8 cellular contexts compared by ENCODE assay signal in genomic region chr22:38953577-38954413, GRCh38. TPM values are rescaled to one million over a fixed set of nuclear protein-coding genes. Genes with fewer than 3 reads are reported as not detected.
DNase-seq lines count a peak whose midpoint lies in the region; ATAC-seq and TF ChIP-seq lines count a peak whose summit lies in the region.

No MANE protein-coding gene starts in this region.

- BruUV-seq in PC-3 (replicated peaks; lab: Mats Ljungman, UMichigan) (no TSS peak), MCF 10A (replicated peaks; lab: Mats Ljungman, UMichigan) (no TSS peak)

- H3K4me3 ChIP-seq in PC-3 (ENCODE audit: low read length), result no peak overlapping the region

- peaks cover 18% of the 10 kb centered on the region for H3K4me1 Mint-ChIP-seq in MCF 10A (ENCODE audit: insufficient read depth, unreplicated experiment)

- H3K27ac Mint-ChIP-seq in MCF 10A (ENCODE audit: low read depth, unreplicated experiment), result peak overlapping the region; percentile 36

- H3K27me3 ChIP-seq in PC-3 (ENCODE audit: low read length), result no peaks in the 10 kb centered on the region

- CTCF ChIA-PET in GM10248 (lab: Yijun Ruan, JAX), result interaction anchor here (0.7 to 2.3 kb wide), 4 partner anchors 9 to 82 kb away, joined by 3 to 8 read pairs (median 6); partner anchors contain the start of gene CBX6
- CTCF ChIA-PET in PC-3 (lab: Charles Lee), result no interaction called here
- CTCF ChIA-PET in MCF 10A (lab: Yijun Ruan, JAX), result interaction anchor here (0.6 to 0.9 kb wide), 2 partner anchors 12 to 187 kb away, joined by 3 to 4 read pairs; no protein-coding TSS in a partner anchor

- no peaks in the 10 kb centered on the region for H3K79me2 ChIP-seq in PC-3 (ENCODE audit: low read length)

- no peaks in the 10 kb centered on the region for H3K36me3 Mint-ChIP-seq in MCF 10A (ENCODE audit: insufficient read depth, unreplicated experiment)

- H3K9me3 ChIP-seq in PC-3 (ENCODE audit: low read length), result no peaks in the 10 kb centered on the region

- intact Hi-C loops in PC-3 (cut with micrococcal nuclease) (no loop called here), MCF 10A (cut with micrococcal nuclease) (no loop called here)

- no peak overlapping the region for H3K4me3 Mint-ChIP-seq in MCF 10A (ENCODE audit: unreplicated experiment)

- in situ Hi-C loops in ACHN (cut with HindIII; ENCODE audit: low pct_ligation_motif_present, low pct_unique_long_range_greater_than_20kb, low sequenced_read_pairs), result no loop called here

- H3K4me1 ChIP-seq in PC-3 (ENCODE audit: insufficient read depth, low read length), result no peaks in the 10 kb centered on the region

- no peaks in the 10 kb centered on the region for H3K9me3 Mint-ChIP-seq in MCF 10A (ENCODE audit: unreplicated experiment)

- H3K36me3 ChIP-seq in PC-3 (ENCODE audit: low read depth, low read length), result no peaks in the 10 kb centered on the region

- H4K20me1 ChIP-seq in PC-3 (ENCODE audit: low read length), result no peaks in the 10 kb centered on the region

- POLR2A ChIA-PET in GM10248 (lab: Yijun Ruan, JAX) (no interaction called here), PC-3 (lab: Charles Lee; ENCODE audit: unreplicated experiment) (no interaction called here), MCF 10A (lab: Yijun Ruan, JAX) (interaction anchor here (0.6 to 1.1 kb wide), 5 partner anchors 30 to 1901 kb away, joined by 3 to 4 read pairs (median 3); no protein-coding TSS in a partner anchor)

- TF ChIP-seq CTCF in GM10248 (IDR thresholded peaks at IDR 0.05; ENCODE audit: control extremely low read depth, extremely low read depth, low read depth, missing control alignments) (no peak), PC-3 (conservative IDR thresholded peaks at IDR 0.05; ENCODE audit: low read depth, low read length) (no peak), MCF 10A (IDR thresholded peaks at IDR 0.05; ENCODE audit: unreplicated experiment) (no peak)

- no peak overlapping the region for H2AFZ ChIP-seq in PC-3 (ENCODE audit: low read length)

- no peaks in the 10 kb centered on the region for H3F3A ChIP-seq in PC-3 (ENCODE audit: low read length, unreplicated experiment)

- H3K9me2 ChIP-seq in PC-3 (replicated peaks; ENCODE audit: low read length), result no peaks in the 10 kb centered on the region

- H3K27me3 Mint-ChIP-seq in MCF 10A (ENCODE audit: insufficient read depth, unreplicated experiment), result peaks cover 67% of the 10 kb centered on the region

- no peak overlapping the region for H3K27ac ChIP-seq in PC-3 (ENCODE audit: low read length)

- no peak overlapping the region for H3K9ac ChIP-seq in PC-3 (ENCODE audit: low read length)

- ATAC-seq in GM21786 (IDR thresholded peaks at IDR 0.05; ENCODE audit: unreplicated experiment), result peak; percentile 85
- no peak; the same call in 1 of the 2 replicates for ATAC-seq in PC-3

- H3K4me2 ChIP-seq in PC-3 (ENCODE audit: low read length), result no peak overlapping the region

- peak; percentile 93 for DNase-seq in GM10248 (ENCODE audit: extremely low spot score)
- DNase-seq in PC-3, result peak; percentile 6
- peak; percentile 59 for DNase-seq in MCF 10A (ENCODE audit: unreplicated experiment)
- DNase-seq in stimulated activated CD4-positive, alpha-beta T cell treated with anti-CD3 and anti-CD28 coated beads, Interleukin-4, amount 100 ng/mL, for 24 hours, result peak; percentile 81
- no peak for DNase-seq in ACHN
- no peak for DNase-seq in hippocampal formation (lab: John Stamatoyannopoulos, UW)
- no peak for DNase-seq in RKO (ENCODE audit: low spot score)

RNA-seq across cellular contexts. Expression of gene APOBEC3A, which starts 3.6 kb away (rescaled TPM):
- total RNA-seq in PC-3 (2014; rRNA removed) (not detected in 2 replicates), MCF 10A (2022) (not detected in 2 replicates)

RNA-seq across cellular contexts. Expression of gene APOBEC3B, which starts 28.4 kb away (rescaled TPM):
- total RNA-seq in PC-3 (2014; rRNA removed), result 11.3 TPM in 2 replicates
- 1.0 and 1.1 TPM in 2 replicates for total RNA-seq in MCF 10A (2022)

Comparison
In these comparisons a context has a peak if more than half of its experiments do, and no peak if none do; other contexts are left out.
1. DNase-seq: peak in GM10248 (single experiment), PC-3 (single experiment), MCF 10A (single experiment) and stimulated activated CD4-positive, alpha-beta T cell treated with anti-CD3 and anti-CD28 coated beads, Interleukin-4, amount 100 ng/mL, for 24 hours (single experiment); none in ACHN (single experiment), hippocampal formation (0 of 2) and RKO (single experiment).